Comparison of ENCODE assay signal across 21 cellular contexts in the genomic region with DNA sequence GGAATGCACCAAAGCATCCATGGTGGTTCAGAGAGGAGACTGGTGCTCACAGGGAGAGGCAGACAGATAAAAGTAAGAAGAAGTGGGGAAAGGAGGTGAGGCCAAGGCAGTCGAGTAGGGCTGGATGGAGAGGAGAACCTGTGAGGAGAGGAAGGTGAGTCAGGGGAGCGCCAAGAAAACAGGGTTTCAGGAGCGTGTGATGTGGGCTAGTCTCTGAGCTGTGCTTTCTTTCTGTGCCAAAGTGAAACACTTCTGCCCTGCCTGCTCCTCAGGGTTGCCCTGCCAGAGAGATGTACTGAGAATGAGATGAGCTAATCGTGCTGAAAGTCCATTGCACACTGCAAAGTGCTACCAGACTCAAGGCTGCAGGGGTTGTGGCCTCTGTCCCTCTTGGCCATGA.
"Had no signal": no experiment of that assay in that cellular context is flagged by ENCODE, and none has a peak within 500 bp of the region (broad histone marks: within the 10 kb centered on the region; RNA-seq: fewer than 3 reads in every experiment).

No MANE protein-coding gene starts in this region.

- H3K27me3 ChIP-seq: ascending aorta, body of pancreas had no signal

- H3K4me1 Mint-ChIP-seq: IgD-negative memory B cell had no signal

- ATAC-seq: body of pancreas, T-helper 17 cell, WTC11 had no signal

- DNase-seq: activated CD4-positive, CD25-positive, alpha-beta regulatory T cell treated with anti-CD3 and anti-CD28 coated beads, Interleukin-2, amount 50 U/mL, for 72 hours; activated effector memory CD4-positive, alpha-beta T cell treated with Interleukin-2 at 50 U/mL for 16 hours; activated naive CD4-positive, alpha-beta T cell treated with Interleukin-2 at 50 U/mL for 16 hours; activated T-cell treated with anti-CD3 and anti-CD28 coated beads for 4 hours; amniotic stem cell; body of pancreas; central memory CD4-positive, alpha-beta T cell; NCI-H1092; NCI-H1417; NCI-H1930; NCI-H2107; NCI-H226; NCI-H526; NCI-H774; SIG-M5; T-helper 17 cell; T-helper 9 cell had no signal

- H3K36me3 ChIP-seq: ascending aorta had no signal

- H3K4me3 Mint-ChIP-seq: IgD-negative memory B cell, T-helper 17 cell, WTC11 had no signal

- H3K4me2 ChIP-seq: KMS-11 had no signal

- H3K9ac ChIP-seq: KMS-11 had no signal

- H3K4me1 ChIP-seq: ascending aorta had no signal

- H3K9me3 Mint-ChIP-seq: IgD-negative memory B cell, WTC11 had no signal

- H3K27ac Mint-ChIP-seq: IgD-negative memory B cell, T-helper 17 cell, WTC11 had no signal

- H3K36me3 Mint-ChIP-seq: IgD-negative memory B cell, WTC11 had no signal

- H3K27ac ChIP-seq: ascending aorta, body of pancreas, KMS-11 had no signal

- H3K9me3 ChIP-seq: ascending aorta, body of pancreas had no signal

- H3K4me3 ChIP-seq: ascending aorta, body of pancreas had no signal
